ENCODE assay signal across 11 cellular contexts in the genomic region with DNA sequence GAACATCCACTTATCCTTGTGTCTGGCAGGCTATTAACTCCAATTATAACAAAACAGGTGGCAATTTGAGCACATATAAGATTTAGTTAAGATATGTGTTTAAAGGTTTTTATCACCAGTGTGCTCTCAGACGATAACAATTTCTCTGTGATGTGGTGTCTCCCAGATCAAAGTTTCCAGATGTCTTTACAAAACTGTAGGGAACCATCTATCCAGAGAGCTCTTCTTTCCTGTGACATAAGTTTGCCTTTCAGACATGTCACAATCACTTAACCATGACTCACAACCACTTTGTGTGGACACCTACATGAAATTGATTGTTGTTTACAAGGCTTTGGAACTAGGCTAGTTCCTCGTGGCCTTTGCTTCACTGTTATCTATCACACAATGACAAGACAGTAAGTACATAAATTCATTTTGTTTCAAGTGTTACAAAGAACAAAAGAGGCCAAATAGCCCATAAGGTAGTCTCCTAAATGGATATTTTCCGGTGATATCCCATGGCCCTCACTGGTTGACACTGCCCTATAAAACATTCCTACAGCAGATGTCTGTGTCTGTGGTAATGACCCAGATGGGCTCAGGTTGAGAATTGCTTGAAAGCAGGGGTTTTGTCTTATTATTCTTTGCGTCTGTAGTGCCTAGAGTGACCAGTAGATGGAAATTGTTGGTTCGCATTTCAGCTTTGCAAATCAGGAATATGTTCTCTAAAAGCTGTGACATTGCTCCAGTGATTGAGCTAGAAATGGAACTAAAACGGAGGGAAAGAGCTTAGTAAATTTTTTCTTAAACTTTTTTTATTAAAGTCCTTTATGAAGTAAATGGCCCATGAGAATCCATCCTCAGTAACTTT.
A peak's percentile ranks its signal among the peaks of the same experiment; 100 is the strongest.
DNase-seq lines count a peak whose midpoint lies in the region; ATAC-seq and TF ChIP-seq lines count a peak whose summit lies in the region.
"Had no signal": no experiment of that assay in that cellular context is flagged by ENCODE, and none has a peak within 500 bp of the region (broad histone marks: within the 10 kb centered on the region; RNA-seq: fewer than 3 reads in every experiment).

No MANE protein-coding gene starts in this region.

- H3K27me3 Mint-ChIP-seq in osteocyte (ENCODE audit: unreplicated experiment) = peaks cover 4% of the 10 kb centered on the region
- H3K27me3 Mint-ChIP-seq: T-helper 17 cell had no signal

- TF ChIP-seq CTCF in LNCAP (IDR thresholded peaks at IDR 0.05) (peak; percentile 22; the same call in 1 of the 2 replicates), astrocyte of the spinal cord (IDR thresholded peaks at IDR 0.05; ENCODE audit: low read depth, low read length) (peak; percentile 24), osteocyte (IDR thresholded peaks at IDR 0.05) (peak; percentile 19)

- no peaks in the 10 kb centered on the region for H3K9me3 Mint-ChIP-seq in osteocyte (ENCODE audit: unreplicated experiment)

- peak; percentile 46 for DNase-seq in NCI-H748 (lab: John Stamatoyannopoulos, UW; ENCODE audit: unreplicated experiment)
- DNase-seq in NCI-H748 treated with DMSO at 0.1 percent for 48 hours (lab: John Stamatoyannopoulos, UW) = no peak
- no peak for DNase-seq in astrocyte of the spinal cord (ENCODE audit: low read depth, low spot score)
- DNase-seq in osteocyte (ENCODE audit: extremely low spot score, unreplicated experiment) = no peak
- DNase-seq in activated CD8-positive, alpha-beta memory T cell treated with anti-CD3 and anti-CD28 coated beads, Interleukin-2, amount 50 U/mL, for 4 hours = no peak
- DNase-seq in NCI-H187 (lab: John Stamatoyannopoulos, UW) = no peak
- DNase-seq: effector memory CD4-positive, alpha-beta T cell; NCI-H1694; T-helper 17 cell had no signal

- no peak overlapping the region for H3K27ac Mint-ChIP-seq in osteocyte (ENCODE audit: unreplicated experiment)
- H3K27ac Mint-ChIP-seq: T-helper 17 cell had no signal

- no peaks in the 10 kb centered on the region for H3K36me3 Mint-ChIP-seq in osteocyte (ENCODE audit: unreplicated experiment)

- no peaks in the 10 kb centered on the region for H3K4me1 Mint-ChIP-seq in osteocyte (ENCODE audit: unreplicated experiment)
- H3K4me1 Mint-ChIP-seq: T-helper 17 cell had no signal

- ATAC-seq in HG03342 (IDR thresholded peaks at IDR 0.05; ENCODE audit: unreplicated experiment) = no peak
- ATAC-seq: T-helper 17 cell had no signal

- no peak overlapping the region for H3K4me3 Mint-ChIP-seq in osteocyte (ENCODE audit: unreplicated experiment)
- H3K4me3 Mint-ChIP-seq: T-helper 17 cell had no signal

- in situ Hi-C loops in astrocyte of the spinal cord (cut with HindIII; ENCODE audit: low sequenced_read_pairs) = no loop called here

- no peak overlapping the region for H3K4me3 ChIP-seq in astrocyte of the spinal cord (ENCODE audit: low read depth, low read length)
